In the genomic region with DNA sequence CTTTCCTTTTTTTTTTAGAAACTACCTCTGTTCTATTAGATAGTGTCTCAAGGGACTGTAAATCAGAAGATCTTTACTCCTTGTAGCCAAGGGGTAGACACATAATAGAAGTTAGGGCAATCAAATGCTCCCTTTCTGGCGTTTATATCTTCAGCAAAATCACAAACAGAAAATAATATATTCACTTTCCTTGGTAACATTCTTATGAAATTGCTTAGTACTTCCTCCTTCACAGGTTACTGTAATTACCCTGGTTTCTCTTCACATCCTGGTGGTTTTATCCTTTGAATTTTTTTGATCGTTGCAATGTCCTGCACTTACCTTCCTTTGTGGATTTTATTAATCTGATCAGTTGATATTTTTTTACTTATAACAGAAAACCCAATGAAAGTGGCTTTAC, we compare ENCODE assay signal across 13 cellular contexts.
DNase-seq lines count a peak whose midpoint lies in the region; ATAC-seq and TF ChIP-seq lines count a peak whose summit lies in the region.
"Had no signal": no experiment of that assay in that cellular context is flagged by ENCODE, and none has a peak within 500 bp of the region (broad histone marks: within the 10 kb centered on the region; RNA-seq: fewer than 3 reads in every experiment).

No MANE protein-coding gene starts in this region.

- H3K4me2 ChIP-seq in SU-DHL-6 (ENCODE audit: low read depth, low read length, poor library complexity, severe bottlenecking) = no peak overlapping the region
- no peak overlapping the region for H3K4me2 ChIP-seq in neural progenitor cell
- no peak overlapping the region for H3K4me2 ChIP-seq in smooth muscle cell
- H3K4me2 ChIP-seq: BLaER1 had no signal

- no peaks in the 10 kb centered on the region for H3F3A ChIP-seq in SU-DHL-6 (ENCODE audit: insufficient read depth)
- no peaks in the 10 kb centered on the region for H3F3A ChIP-seq in neural progenitor cell (ENCODE audit: low read depth)
- H3F3A ChIP-seq in smooth muscle cell (ENCODE audit: low read depth) = no peaks in the 10 kb centered on the region

- no peak overlapping the region for H3K27ac Mint-ChIP-seq in Caco-2 (ENCODE audit: unreplicated experiment)
- H3K27ac Mint-ChIP-seq in neural progenitor cell = no peak overlapping the region
- no peak overlapping the region for H3K27ac Mint-ChIP-seq in stimulated activated naive B cell treated with anti-CD40 and anti-IgM and Interleukin-4, amounts not matched to agents 10 μg/mL and 1 μg/mL and 100 μg/mL, for 72 hours
- H3K27ac Mint-ChIP-seq: CD8-positive, alpha-beta memory T cell; IgD-negative memory B cell had no signal

- POLR2A ChIA-PET in Caco-2 (lab: Charles Lee) = no interaction called here

- H3K36me3 Mint-ChIP-seq in Caco-2 (ENCODE audit: insufficient read depth, unreplicated experiment) (no peaks in the 10 kb centered on the region), neural progenitor cell (no peaks in the 10 kb centered on the region)
- no peaks in the 10 kb centered on the region for H3K36me3 Mint-ChIP-seq in stimulated activated naive B cell treated with anti-CD40 and anti-IgM and Interleukin-4, amounts not matched to agents 10 μg/mL and 1 μg/mL and 100 μg/mL, for 72 hours
- H3K36me3 Mint-ChIP-seq: CD8-positive, alpha-beta memory T cell; IgD-negative memory B cell had no signal

- H3K36me3 ChIP-seq in Caco-2 (ENCODE audit: control insufficient read depth, insufficient read depth, low read length) (no peaks in the 10 kb centered on the region), SU-DHL-6 (ENCODE audit: low read length) (no peaks in the 10 kb centered on the region), neural progenitor cell (no peaks in the 10 kb centered on the region), smooth muscle cell (ENCODE audit: low read depth) (no peaks in the 10 kb centered on the region)
- H3K36me3 ChIP-seq: BLaER1 had no signal

- no peak overlapping the region for H3K9ac ChIP-seq in SU-DHL-6 (ENCODE audit: low read length)
- no peak overlapping the region for H3K9ac ChIP-seq in neural progenitor cell
- H3K9ac ChIP-seq in smooth muscle cell (ENCODE audit: low read depth) = no peak overlapping the region
- H3K9ac ChIP-seq: BLaER1, GM23248 had no signal

- no peaks in the 10 kb centered on the region for H3K9me3 ChIP-seq in Caco-2
- H3K9me3 ChIP-seq in SU-DHL-6 (ENCODE audit: insufficient read depth, low read length) = no peaks in the 10 kb centered on the region
- H3K9me3 ChIP-seq in neural progenitor cell (ENCODE audit: low read depth) = no peaks in the 10 kb centered on the region
- H3K9me3 ChIP-seq in smooth muscle cell (replicated peaks; ENCODE audit: low read depth) = no peaks in the 10 kb centered on the region
- H3K9me3 ChIP-seq: BLaER1 had no signal

- 82% methylated on average over 2 of the region's 2 CpGs for WGBS in smooth muscle cell (ENCODE audit: low lambda C conversion rate)

- H2AFZ ChIP-seq in SU-DHL-6 (ENCODE audit: low read depth, low read length, severe bottlenecking) (peak overlapping the region; percentile 69), neural progenitor cell (replicated peaks) (peak overlapping the region; percentile 46), smooth muscle cell (ENCODE audit: low read depth) (no peak overlapping the region)
- H2AFZ ChIP-seq: GM23248 had no signal

- H3K4me1 Mint-ChIP-seq in Caco-2 (ENCODE audit: low read depth, unreplicated experiment) (peaks cover 18% of the 10 kb centered on the region), neural progenitor cell (no peaks in the 10 kb centered on the region)
- no peaks in the 10 kb centered on the region for H3K4me1 Mint-ChIP-seq in stimulated activated naive B cell treated with anti-CD40 and anti-IgM and Interleukin-4, amounts not matched to agents 10 μg/mL and 1 μg/mL and 100 μg/mL, for 72 hours
- H3K4me1 Mint-ChIP-seq: CD8-positive, alpha-beta memory T cell; IgD-negative memory B cell had no signal

- H3K9me3 Mint-ChIP-seq in Caco-2 (ENCODE audit: unreplicated experiment) (peaks cover 12% of the 10 kb centered on the region), neural progenitor cell (no peaks in the 10 kb centered on the region)
- H3K9me3 Mint-ChIP-seq in stimulated activated naive B cell treated with anti-CD40 and anti-IgM and Interleukin-4, amounts not matched to agents 10 μg/mL and 1 μg/mL and 100 μg/mL, for 72 hours = peaks cover 2 to 8% of the 10 kb centered on the region in 2 donors

- DNase-seq in Caco-2 (no peak), left colon (no peak), neural progenitor cell (ENCODE audit: low spot score) (no peak), smooth muscle cell (lab: John Stamatoyannopoulos, UW; ENCODE audit: unreplicated experiment) (no peak)
- DNase-seq in stimulated activated naive B cell treated with anti-CD40 and anti-IgM and Interleukin-4, amounts not matched to agents 10 μg/mL and 1 μg/mL and 100 μg/mL, for 72 hours = no peak
- DNase-seq: AML-193; CD8-positive, alpha-beta memory T cell; GF-D8; GM23248 had no signal

- CTCF ChIA-PET in Caco-2 (lab: Charles Lee) = no interaction called here

- H3K79me2 ChIP-seq in SU-DHL-6 (ENCODE audit: insufficient read depth, low read length) (no peaks in the 10 kb centered on the region), neural progenitor cell (ENCODE audit: low read depth) (no peaks in the 10 kb centered on the region), smooth muscle cell (ENCODE audit: low read depth) (no peaks in the 10 kb centered on the region)

- TF ChIP-seq CTCF in Caco-2 (IDR thresholded peaks at IDR 0.05; ENCODE audit: insufficient read depth in 1 of 2, low read depth in 1 of 2, low read length in 1 of 2, severe bottlenecking in 1 of 2, unreplicated experiment in 1 of 2) (no peak), SU-DHL-6 (IDR thresholded peaks at IDR 0.05; ENCODE audit: insufficient read depth, low read length, poor library complexity, severe bottlenecking) (no peak), neural progenitor cell (IDR thresholded peaks at IDR 0.05) (no peak), smooth muscle cell (IDR thresholded peaks at IDR 0.05; ENCODE audit: borderline replicate concordance, insufficient read depth, poor library complexity, severe bottlenecking) (no peak)

- H3K27me3 Mint-ChIP-seq in Caco-2 (ENCODE audit: insufficient read depth, unreplicated experiment) (no peaks in the 10 kb centered on the region), neural progenitor cell (ENCODE audit: insufficient read depth, low read depth) (peaks cover 4% of the 10 kb centered on the region)
- no peaks in the 10 kb centered on the region for H3K27me3 Mint-ChIP-seq in stimulated activated naive B cell treated with anti-CD40 and anti-IgM and Interleukin-4, amounts not matched to agents 10 μg/mL and 1 μg/mL and 100 μg/mL, for 72 hours
- H3K27me3 Mint-ChIP-seq: CD8-positive, alpha-beta memory T cell; IgD-negative memory B cell had no signal

- peak overlapping the region; percentile 43 for H3K4me3 Mint-ChIP-seq in Caco-2 (ENCODE audit: unreplicated experiment)
- no peak overlapping the region for H3K4me3 Mint-ChIP-seq in neural progenitor cell
- no peak overlapping the region for H3K4me3 Mint-ChIP-seq in stimulated activated naive B cell treated with anti-CD40 and anti-IgM and Interleukin-4, amounts not matched to agents 10 μg/mL and 1 μg/mL and 100 μg/mL, for 72 hours
- H3K4me3 Mint-ChIP-seq: CD8-positive, alpha-beta memory T cell; IgD-negative memory B cell had no signal

- BruUV-seq in Caco-2 (replicated peaks; lab: Mats Ljungman, UMichigan) = no TSS peak

- H3K9me2 ChIP-seq in SU-DHL-6 (replicated peaks; ENCODE audit: insufficient read depth, low read length) = no peaks in the 10 kb centered on the region

- H3K4me1 ChIP-seq in Caco-2 = peaks cover 4% of the 10 kb centered on the region; the same call in 1 of the 2 replicates
- peaks cover 11% of the 10 kb centered on the region for H3K4me1 ChIP-seq in neural progenitor cell
- H3K4me1 ChIP-seq in smooth muscle cell (ENCODE audit: low read depth) = no peaks in the 10 kb centered on the region
- H3K4me1 ChIP-seq: BLaER1 had no signal

- H3K4me3 ChIP-seq in Caco-2 (ENCODE audit: low read depth, low read length) = no peak overlapping the region
- no peak overlapping the region for H3K4me3 ChIP-seq in SU-DHL-6 (ENCODE audit: insufficient read depth, low read length, poor library complexity, severe bottlenecking)
- H3K4me3 ChIP-seq in neural progenitor cell = no peak overlapping the region
- no peak overlapping the region for H3K4me3 ChIP-seq in smooth muscle cell
- H3K4me3 ChIP-seq: BLaER1, GM23248 had no signal

- intact Hi-C loops in Caco-2 (cut with micrococcal nuclease; ENCODE audit: unreplicated experiment) = loop anchor here (10.0 kb wide), 1 partner anchor 732 kb away; no protein-coding TSS in a partner anchor
- intact Hi-C loops in left colon (cut with DNase I, micrococcal nuclease) = no loop called here

- H3K27me3 ChIP-seq in Caco-2 (replicated peaks; ENCODE audit: control insufficient read depth, insufficient read depth, low read length) (no peaks in the 10 kb centered on the region), SU-DHL-6 (ENCODE audit: low read length) (no peaks in the 10 kb centered on the region), neural progenitor cell (no peaks in the 10 kb centered on the region), smooth muscle cell (ENCODE audit: low read depth) (no peaks in the 10 kb centered on the region)
- H3K27me3 ChIP-seq: BLaER1 had no signal

- ATAC-seq in left colon = peak; percentile 68
- no peak for ATAC-seq in stimulated activated naive B cell treated with anti-CD40 and anti-IgM and Interleukin-4, amounts not matched to agents 10 μg/mL and 1 μg/mL and 100 μg/mL, for 72 hours (replicated peaks)
- no peak for ATAC-seq in HG02973 (IDR thresholded peaks at IDR 0.05; ENCODE audit: unreplicated experiment)

- H3K27ac ChIP-seq in SU-DHL-6 (ENCODE audit: low read depth, low read length) (no peak overlapping the region), neural progenitor cell (no peak overlapping the region), smooth muscle cell (ENCODE audit: low read depth) (no peak overlapping the region)
- H3K27ac ChIP-seq: BLaER1, GM23248 had no signal

- H4K20me1 ChIP-seq in SU-DHL-6 (ENCODE audit: low read depth, low read length) (no peaks in the 10 kb centered on the region), neural progenitor cell (ENCODE audit: low read depth) (no peaks in the 10 kb centered on the region), smooth muscle cell (ENCODE audit: low read depth) (no peaks in the 10 kb centered on the region)
- H4K20me1 ChIP-seq: BLaER1 had no signal
